14 cellular contexts compared by ENCODE assay signal in the genomic region with DNA sequence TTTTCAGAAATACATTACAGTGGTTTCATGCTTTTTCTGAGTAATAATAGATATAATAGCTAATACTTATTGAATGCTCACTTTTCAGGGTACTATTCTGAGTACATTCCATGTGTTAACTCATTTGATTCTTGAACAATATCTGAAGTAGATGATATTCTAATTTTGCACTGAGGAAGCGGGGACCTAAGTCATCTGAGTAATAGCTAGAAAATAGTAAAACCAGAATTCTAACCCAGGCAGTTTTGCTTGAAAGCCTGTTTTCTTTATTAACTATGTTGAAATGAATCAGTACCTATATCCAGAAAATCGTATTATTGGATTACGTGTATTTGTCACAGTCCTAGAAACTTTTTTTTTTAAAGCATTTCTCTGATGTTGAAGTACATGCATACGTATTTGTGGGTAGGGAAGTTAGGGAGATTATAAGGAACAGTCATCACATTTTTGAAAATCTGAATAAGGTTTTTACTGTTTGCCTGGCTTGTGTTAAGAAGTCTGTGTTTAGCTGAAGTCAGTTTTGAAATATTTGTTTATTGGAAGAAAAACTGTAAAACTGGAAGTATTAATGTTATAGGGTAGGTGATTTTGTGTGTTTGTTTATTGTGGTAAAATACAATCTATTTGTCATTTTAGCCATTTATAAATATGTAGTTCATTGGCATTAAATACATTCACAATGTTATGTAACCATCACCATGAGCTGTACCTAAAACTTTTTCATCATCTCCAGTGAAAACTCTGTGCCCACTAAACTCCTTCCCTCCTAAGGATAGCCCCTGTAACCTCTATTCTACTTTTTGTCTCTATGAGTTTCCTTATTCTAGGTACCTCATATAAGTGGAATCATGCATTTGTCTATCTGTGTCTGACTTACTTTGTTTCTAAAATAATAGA. TPM values are rescaled to one million over a fixed set of nuclear protein-coding genes. Genes with fewer than 3 reads are reported as not detected.
DNase-seq lines count a peak whose midpoint lies in the region; ATAC-seq and TF ChIP-seq lines count a peak whose summit lies in the region.
"Had no signal": no experiment of that assay in that cellular context is flagged by ENCODE, and none has a peak within 500 bp of the region (broad histone marks: within the 10 kb centered on the region; RNA-seq: fewer than 3 reads in every experiment).

No MANE protein-coding gene starts in this region.

- POLR2A ChIA-PET in activated CD8-positive, alpha-beta T cell treated with anti-CD3 and anti-CD28 coated beads for 36 hours (lab: Charles Lee), result no interaction called here
- POLR2A ChIA-PET in activated CD8-positive, alpha-beta T cell treated with anti-CD3 and anti-CD28 coated beads, Interleukin-2, amount 10 ng/mL, durations not matched to agents 7 days and 5 days (lab: Charles Lee), result interaction anchor here (1.3 kb wide), 1 partner anchor 12 kb away, joined by 3 read pairs; no protein-coding TSS in a partner anchor

- H3K4me1 Mint-ChIP-seq in activated CD8-positive, alpha-beta T cell treated with anti-CD3 and anti-CD28 coated beads for 36 hours (ENCODE audit: low read depth), result peaks cover 30% of the 10 kb centered on the region
- peaks cover 13% of the 10 kb centered on the region for H3K4me1 Mint-ChIP-seq in activated CD8-positive, alpha-beta T cell treated with anti-CD3 and anti-CD28 coated beads, Interleukin-2, amount 10 ng/mL, durations not matched to agents 7 days and 5 days (ENCODE audit: low read depth)
- no peaks in the 10 kb centered on the region for H3K4me1 Mint-ChIP-seq in mesothelial cell of epicardium

- CTCF ChIA-PET in activated CD8-positive, alpha-beta T cell treated with anti-CD3 and anti-CD28 coated beads for 36 hours (lab: Charles Lee), result interaction anchor here (0.6 kb wide), 1 partner anchor 43 kb away, joined by 3 read pairs; no protein-coding TSS in a partner anchor
- CTCF ChIA-PET in activated CD8-positive, alpha-beta T cell treated with anti-CD3 and anti-CD28 coated beads, Interleukin-2, amount 10 ng/mL, durations not matched to agents 7 days and 5 days (lab: Charles Lee), result no interaction called here

- peak overlapping the region; percentile 15 for H3K27ac Mint-ChIP-seq in activated CD8-positive, alpha-beta T cell treated with anti-CD3 and anti-CD28 coated beads for 36 hours
- no peak overlapping the region for H3K27ac Mint-ChIP-seq in activated CD8-positive, alpha-beta T cell treated with anti-CD3 and anti-CD28 coated beads, Interleukin-2, amount 10 ng/mL, durations not matched to agents 7 days and 5 days
- peak overlapping the region; percentile 53 for H3K27ac Mint-ChIP-seq in mesothelial cell of epicardium

- DNase-seq in activated CD8-positive, alpha-beta T cell treated with anti-CD3 and anti-CD28 coated beads for 36 hours, result no peak
- DNase-seq in activated CD8-positive, alpha-beta T cell treated with anti-CD3 and anti-CD28 coated beads, Interleukin-2, amount 10 ng/mL, durations not matched to agents 7 days and 5 days, result no peak
- no peak for DNase-seq in mesothelial cell of epicardium (ENCODE audit: low spot score in 2 of 2, unreplicated experiment in 2 of 2)
- no peak for DNase-seq in foreskin fibroblast
- DNase-seq in activated CD4-positive, alpha-beta T cell treated with anti-CD3 and anti-CD28 coated beads for 1 hour, result no peak
- DNase-seq: activated naive CD4-positive, alpha-beta T cell treated with anti-CD3 and anti-CD28 coated beads, Interleukin-2, amount 50 U/mL, for 16 hours; central memory CD4-positive, alpha-beta T cell; GF-D8; lower lobe of right lung; PC-9 had no signal

- H3K36me3 Mint-ChIP-seq in activated CD8-positive, alpha-beta T cell treated with anti-CD3 and anti-CD28 coated beads for 36 hours (ENCODE audit: low read depth), result peaks cover 50% of the 10 kb centered on the region
- H3K36me3 Mint-ChIP-seq in activated CD8-positive, alpha-beta T cell treated with anti-CD3 and anti-CD28 coated beads, Interleukin-2, amount 10 ng/mL, durations not matched to agents 7 days and 5 days (ENCODE audit: low read depth), result peaks cover 48% of the 10 kb centered on the region
- peaks cover 42% of the 10 kb centered on the region for H3K36me3 Mint-ChIP-seq in mesothelial cell of epicardium

- no peak overlapping the region for H3K4me3 ChIP-seq in foreskin fibroblast (ENCODE audit: low read depth in 1 of 2, low read length in 2 of 2)
- H3K4me3 ChIP-seq: lower lobe of right lung, PC-9, tibial nerve had no signal

- H3K27me3 Mint-ChIP-seq in activated CD8-positive, alpha-beta T cell treated with anti-CD3 and anti-CD28 coated beads for 36 hours, result no peaks in the 10 kb centered on the region
- H3K27me3 Mint-ChIP-seq in activated CD8-positive, alpha-beta T cell treated with anti-CD3 and anti-CD28 coated beads, Interleukin-2, amount 10 ng/mL, durations not matched to agents 7 days and 5 days (ENCODE audit: low read depth), result no peaks in the 10 kb centered on the region
- H3K27me3 Mint-ChIP-seq in mesothelial cell of epicardium (ENCODE audit: low read depth), result no peaks in the 10 kb centered on the region

- intact Hi-C loops in activated CD8-positive, alpha-beta T cell treated with anti-CD3 and anti-CD28 coated beads for 36 hours (cut with micrococcal nuclease), result no loop called here

- ATAC-seq in activated CD8-positive, alpha-beta T cell treated with anti-CD3 and anti-CD28 coated beads for 36 hours, result peak; percentile 37
- no peak for ATAC-seq in activated CD8-positive, alpha-beta T cell treated with anti-CD3 and anti-CD28 coated beads, Interleukin-2, amount 10 ng/mL, durations not matched to agents 7 days and 5 days
- ATAC-seq in GM21515 (IDR thresholded peaks at IDR 0.05; ENCODE audit: unreplicated experiment) (peak; percentile 58), HG03280 (IDR thresholded peaks at IDR 0.05; ENCODE audit: unreplicated experiment) (peak; percentile 41), GM21423 (IDR thresholded peaks at IDR 0.05; ENCODE audit: unreplicated experiment) (no peak)
- ATAC-seq: lower lobe of right lung had no signal

- H3K9me3 Mint-ChIP-seq in activated CD8-positive, alpha-beta T cell treated with anti-CD3 and anti-CD28 coated beads for 36 hours, result no peaks in the 10 kb centered on the region
- H3K9me3 Mint-ChIP-seq in activated CD8-positive, alpha-beta T cell treated with anti-CD3 and anti-CD28 coated beads, Interleukin-2, amount 10 ng/mL, durations not matched to agents 7 days and 5 days (ENCODE audit: insufficient read depth), result no peaks in the 10 kb centered on the region
- H3K9me3 Mint-ChIP-seq in mesothelial cell of epicardium, result peaks cover 3% of the 10 kb centered on the region

- no peak overlapping the region for H3K4me3 Mint-ChIP-seq in activated CD8-positive, alpha-beta T cell treated with anti-CD3 and anti-CD28 coated beads for 36 hours
- H3K4me3 Mint-ChIP-seq in activated CD8-positive, alpha-beta T cell treated with anti-CD3 and anti-CD28 coated beads, Interleukin-2, amount 10 ng/mL, durations not matched to agents 7 days and 5 days, result no peak overlapping the region
- H3K4me3 Mint-ChIP-seq in mesothelial cell of epicardium, result no peak overlapping the region

- no peak for TF ChIP-seq CTCF in activated CD8-positive, alpha-beta T cell treated with anti-CD3 and anti-CD28 coated beads for 36 hours (IDR thresholded peaks at IDR 0.05)
- TF ChIP-seq CTCF in mesothelial cell of epicardium (IDR thresholded peaks at IDR 0.05; ENCODE audit: unreplicated experiment) (no peak), foreskin fibroblast (IDR thresholded peaks at IDR 0.05; ENCODE audit: low read depth, low read length) (no peak)

RNA-seq across cellular contexts. Expression of a gene that starts 55.3 kb away (rescaled TPM):
- 10 to 100 TPM; 67.3 to 67.6 TPM for total RNA-seq in activated CD8-positive, alpha-beta T cell treated with anti-CD3 and anti-CD28 coated beads for 36 hours
- 10 to 100 TPM; 70.9 to 72.9 TPM for total RNA-seq in activated CD8-positive, alpha-beta T cell treated with anti-CD3 and anti-CD28 coated beads, Interleukin-2, amount 10 ng/mL, durations not matched to agents 7 days and 5 days
- total RNA-seq in mesothelial cell of epicardium, result 79.4 to 85.1 TPM (median 82.6 TPM) in 3 replicates

Comparison
In these comparisons a context has a peak if more than half of its experiments do, and no peak if none do; other contexts are left out.
1. ATAC-seq: peak in activated CD8-positive, alpha-beta T cell treated with anti-CD3 and anti-CD28 coated beads for 36 hours (single experiment), GM21515 (single experiment) and HG03280 (single experiment); none in activated CD8-positive, alpha-beta T cell treated with anti-CD3 and anti-CD28 coated beads, Interleukin-2, amount 10 ng/mL, durations not matched to agents 7 days and 5 days (single experiment) and GM21423 (single experiment).